ENCODE assay signal across 29 cellular contexts in genomic region chr5:13378073-13378472, GRCh38.
DNase-seq lines count a peak whose midpoint lies in the region; ATAC-seq, FAIRE-seq and TF ChIP-seq lines count a peak whose summit lies in the region.
"Had no signal": no experiment of that assay in that cellular context is flagged by ENCODE, and none has a peak within 500 bp of the region (broad histone marks: within the 10 kb centered on the region; RNA-seq: fewer than 3 reads in every experiment).

No MANE protein-coding gene starts in this region.

- H3K4me3 ChIP-seq in AG09309 (ENCODE audit: control insufficient read depth, low read depth, low read length) (no peak overlapping the region), adrenal gland (no peak overlapping the region)
- H3K4me3 ChIP-seq: HAP-1, ovary, right atrium auricular region, SK-N-MC, thoracic aorta had no signal

- no peaks in the 10 kb centered on the region for H3K27me3 ChIP-seq in adrenal gland
- no peaks in the 10 kb centered on the region for H3K27me3 ChIP-seq in foreskin keratinocyte
- H3K27me3 ChIP-seq: ovary, right atrium auricular region had no signal

- no peak for TF ChIP-seq POLR2A in adrenal gland (IDR thresholded peaks at IDR 0.05)

- FAIRE-seq in HTR-8/SVneo (lab: Jason Lieb, UNC), result peak; percentile 85
- FAIRE-seq: frontal cortex, GM12892 had no signal

- WGBS in adrenal gland, 4 donors, result 38 to 49% (median 43%) methylated on average over 4 of the region's 4 CpGs

- no peaks in the 10 kb centered on the region for H3K36me3 ChIP-seq in adrenal gland (replicated peaks in 1 of 2)
- H3K36me3 ChIP-seq: HAP-1, ovary, right atrium auricular region, thoracic aorta had no signal

- H3K9me3 ChIP-seq in adrenal gland (replicated peaks in 1 of 3), result no peaks in the 10 kb centered on the region
- H3K9me3 ChIP-seq: HAP-1, ovary, right atrium auricular region, thoracic aorta had no signal

- TF ChIP-seq CTCF in AG09309 (IDR thresholded peaks at IDR 0.05; ENCODE audit: control insufficient read depth, insufficient read depth, low read depth, low read length, missing control alignments) (no peak), adrenal gland (IDR thresholded peaks at IDR 0.05) (no peak), foreskin keratinocyte (conservative IDR thresholded peaks at IDR 0.05) (no peak)

- intact Hi-C loops in adrenal gland (cut with DNase I), result no loop called here

- H3K27ac ChIP-seq in adrenal gland (peak overlapping the region in 4 of 5 donors; percentile 32 to 49 (median 36)), foreskin keratinocyte (no peak overlapping the region)
- H3K27ac ChIP-seq: HL-60, ovary, right atrium auricular region, SK-N-MC, thoracic aorta had no signal

- H3K4me1 ChIP-seq in adrenal gland (replicated peaks in 1 of 2) (peaks cover 8 to 10% of the 10 kb centered on the region in 2 donors), foreskin keratinocyte (no peaks in the 10 kb centered on the region)
- H3K4me1 ChIP-seq: HAP-1, right atrium auricular region had no signal

- ATAC-seq in foreskin keratinocyte, result no peak
- no peak for ATAC-seq in GM18511 (IDR thresholded peaks at IDR 0.05; ENCODE audit: unreplicated experiment)
- ATAC-seq: activated T-cell treated with anti-CD3 and anti-CD28 coated beads, Interleukin-2, amount 50 U/mL, for 4 hours; left ventricle myocardium superior; Panc1 had no signal

- DNase-seq in AG09309 (ENCODE audit: low read depth), result peak; percentile 3
- DNase-seq in HTR-8/SVneo (ENCODE audit: insufficient read length, low spot score), result peak; percentile 42
- DNase-seq in adrenal gland, result peak; percentile 33 to 71 (median 54)
- peak; percentile 28 to 36 for DNase-seq in foreskin keratinocyte
- no peak for DNase-seq in mucosa of gallbladder (ENCODE audit: low spot score)
- DNase-seq in medulla oblongata (ENCODE audit: extremely low spot score), result no peak
- no peak for DNase-seq in NCI-H510A treated with DMSO at 0.1 percent for 48 hours (lab: John Stamatoyannopoulos, UW)
- DNase-seq: activated naive CD4-positive, alpha-beta T cell treated with Interleukin-2 at 50 U/mL for 16 hours; activated T-cell treated with anti-CD3 and anti-CD28 coated beads, Interleukin-2, amount 50 U/mL, for 4 hours; amniotic stem cell; C1 segment of cervical spinal cord; central memory CD4-positive, alpha-beta T cell; left ventricle myocardium superior; NCI-H1092 treated with DMSO at 0.1 percent for 48 hours; NCI-H2081; NCI-H446 treated with DMSO at 0.1 percent for 48 hours; nephron progenitor cell; ovary; stimulated activated naive CD4-positive, alpha-beta T cell treated with Interleukin-2 at 50 U/mL for 16 hours; T-helper 2 cell had no signal

Comparison
In these comparisons a context has a peak if more than half of its experiments do, and no peak if none do; other contexts are left out.
1. DNase-seq: peak in AG09309 (single experiment), HTR-8/SVneo (single experiment), adrenal gland (7 of 7) and foreskin keratinocyte (2 of 2); none in mucosa of gallbladder (single experiment), medulla oblongata (single experiment) and NCI-H510A treated with DMSO at 0.1 percent for 48 hours (single experiment).